ENCODE assay signal across 9 cellular contexts in genomic region chr16:56279132-56279531, GRCh38.
A peak's percentile ranks its signal among the peaks of the same experiment; 100 is the strongest.
DNase-seq lines count a peak whose midpoint lies in the region; ATAC-seq, FAIRE-seq and TF ChIP-seq lines count a peak whose summit lies in the region.
"Had no signal": no experiment of that assay in that cellular context is flagged by ENCODE, and none has a peak within 500 bp of the region (broad histone marks: within the 10 kb centered on the region; RNA-seq: fewer than 3 reads in every experiment).

No MANE protein-coding gene starts in this region.

- H3K27ac Mint-ChIP-seq in WTC11 (0 out of 2 replicates have a peak overlapping the region, but pooled peaks have one; percentile 26), endothelial cell (ENCODE audit: unreplicated experiment) (no peak overlapping the region)
- H3K27ac Mint-ChIP-seq: activated naive CD4-positive, alpha-beta T cell treated with anti-CD3 and anti-CD28 coated beads, Interleukin-2, amount 50 U/mL, for 24 hours had no signal

- H3K9me1 ChIP-seq in K562 (ENCODE audit: control insufficient read depth, insufficient read depth, low read length), result no peaks in the 10 kb centered on the region

- CTCF ChIA-PET in WTC11 (lab: Charles Lee), result interaction anchor here (0.7 to 1.6 kb wide), 3 partner anchors 9 to 88 kb away, joined by 3 to 6 read pairs (median 5); partner anchors contain the start of gene GNAO1
- CTCF ChIA-PET in K562 (lab: Yijun Ruan, JAX; ENCODE audit: low intra/inter-chr PET ratio), result no interaction called here
- CTCF ChIA-PET in GM10248 (lab: Yijun Ruan, JAX), result interaction anchor here (1.4 to 1.9 kb wide), 3 partner anchors 10 to 40 kb away, joined by 4 to 6 read pairs (median 6); no protein-coding TSS in a partner anchor

- TF ChIP-seq EP300 in K562 (IDR thresholded peaks at IDR 0.05; ENCODE audit: low read length), result no peak

- H3K27me3 Mint-ChIP-seq in WTC11 (ENCODE audit: low read depth) (no peaks in the 10 kb centered on the region), endothelial cell (ENCODE audit: unreplicated experiment) (peaks cover 2% of the 10 kb centered on the region)

- H2AFZ ChIP-seq in K562 (ENCODE audit: low read depth, low read length), result peak overlapping the region; percentile 54

- TF ChIP-seq RAD21 in K562 (CRISPR knock-in tag; conservative IDR thresholded peaks at IDR 0.05 in 1 of 2, IDR thresholded peaks at IDR 0.05 in 1 of 2), result no peak

- H3K9me3 Mint-ChIP-seq in WTC11 (peaks cover 11% of the 10 kb centered on the region), endothelial cell (ENCODE audit: unreplicated experiment) (no peaks in the 10 kb centered on the region)
- H3K9me3 Mint-ChIP-seq: activated naive CD4-positive, alpha-beta T cell treated with anti-CD3 and anti-CD28 coated beads, Interleukin-2, amount 50 U/mL, for 24 hours had no signal

- H3K4me3 Mint-ChIP-seq in WTC11, result no peak overlapping the region
- H3K4me3 Mint-ChIP-seq in endothelial cell (ENCODE audit: unreplicated experiment), result no peak overlapping the region
- H3K4me3 Mint-ChIP-seq: activated naive CD4-positive, alpha-beta T cell treated with anti-CD3 and anti-CD28 coated beads, Interleukin-2, amount 50 U/mL, for 24 hours had no signal

- no peaks in the 10 kb centered on the region for H4K20me1 ChIP-seq in K562 (replicated peaks; ENCODE audit: control insufficient read depth, insufficient read depth, low read length)

- H3K27me3 ChIP-seq in K562 (ENCODE audit: control insufficient read depth in 2 of 2, insufficient read depth in 2 of 2, low read length in 2 of 2), result no peaks in the 10 kb centered on the region

- DNase-seq in WTC11 (ENCODE audit: low spot score), result no peak
- DNase-seq in K562 (ENCODE audit: extremely low read depth in 1 of 4, low spot score in 3 of 4), result peak in 2 of 4 experiments; percentile 29 to 34
- DNase-seq in stimulated activated CD8-positive, alpha-beta memory T cell treated with anti-CD3 and anti-CD28 coated beads, Interleukin-12 subunit alpha, Interleukin-12 subunit beta, amount 100 ng/mL, for 24 hours (ENCODE audit: extremely low read depth), result peak; percentile 17
- no peak for DNase-seq in GM13977 (ENCODE audit: low spot score)
- no peak for DNase-seq in GM10248 (ENCODE audit: extremely low spot score)
- DNase-seq in endothelial cell (ENCODE audit: low spot score), result no peak

- in situ Hi-C loops in K562 (cut with MboI) (no loop called here), GM13977 (cut with MboI; ENCODE audit: low pct_unique_long_range_greater_than_20kb, low sequenced_read_pairs, unreplicated experiment) (no loop called here)

- no peak for TF ChIP-seq CTCF in WTC11 (IDR thresholded peaks at IDR 0.05)
- no peak for TF ChIP-seq CTCF in K562 (IDR thresholded peaks at IDR 0.05 in 2 of 3, conservative IDR thresholded peaks at IDR 0.05 in 1 of 3; ENCODE audit: insufficient read depth in 2 of 3, low read depth in 1 of 3, low read length in 3 of 3)
- TF ChIP-seq CTCF in GM13977 (IDR thresholded peaks at IDR 0.05; ENCODE audit: extremely low read depth, insufficient read depth, missing control alignments), result no peak
- TF ChIP-seq CTCF in GM10248 (IDR thresholded peaks at IDR 0.05; ENCODE audit: control extremely low read depth, extremely low read depth, low read depth, missing control alignments), result no peak
- no peak for TF ChIP-seq CTCF in endothelial cell (IDR thresholded peaks at IDR 0.05; ENCODE audit: unreplicated experiment)

- H3K36me3 Mint-ChIP-seq in WTC11, result peaks cover 21% of the 10 kb centered on the region
- H3K36me3 Mint-ChIP-seq in endothelial cell (ENCODE audit: low read depth, unreplicated experiment), result no peaks in the 10 kb centered on the region
- H3K36me3 Mint-ChIP-seq: activated naive CD4-positive, alpha-beta T cell treated with anti-CD3 and anti-CD28 coated beads, Interleukin-2, amount 50 U/mL, for 24 hours had no signal

- no peaks in the 10 kb centered on the region for H3K79me2 ChIP-seq in K562 (ENCODE audit: control insufficient read depth, insufficient read depth, low read length)

- H3K4me1 Mint-ChIP-seq in WTC11 (peaks cover 83% of the 10 kb centered on the region), endothelial cell (ENCODE audit: unreplicated experiment) (no peaks in the 10 kb centered on the region)

- H3K4me1 ChIP-seq in K562 (replicated peaks in 1 of 2; ENCODE audit: control insufficient read depth in 2 of 2, insufficient read depth in 2 of 2, low read length in 2 of 2), result peaks cover 15 to 34% of the 10 kb centered on the region in 2 experiments

- POLR2A ChIA-PET in WTC11 (lab: Charles Lee), result no interaction called here
- POLR2A ChIA-PET in K562 (lab: Yijun Ruan, JAX), result interaction anchor here (0.6 to 1.3 kb wide), 2 partner anchors 26 to 978 kb away, joined by 3 read pairs; no protein-coding TSS in a partner anchor
- POLR2A ChIA-PET in GM10248 (lab: Yijun Ruan, JAX), result no interaction called here

- H3K4me2 ChIP-seq in K562 (ENCODE audit: insufficient read depth, low read length), result peak overlapping the region; percentile 53

- WGBS in K562 (ENCODE audit: insufficient coverage, low coverage, missing lambda C conversion rate), result 18% methylated on average over 6 of the region's 8 CpGs

- peak overlapping the region; percentile 17 to 42; a peak in 2 of 4 replicates for H3K9ac ChIP-seq in K562 (ENCODE audit: insufficient read depth in 1 of 2, low read depth in 2 of 2, low read length in 2 of 2)

- ATAC-seq in GM21529 (IDR thresholded peaks at IDR 0.05; ENCODE audit: unreplicated experiment), result peak; percentile 67
- no peak for ATAC-seq in WTC11
- peak; percentile 65 for ATAC-seq in K562
- ATAC-seq in esophagus mucosa, result no peak

- no peaks in the 10 kb centered on the region for H3K9me3 ChIP-seq in K562 (replicated peaks; ENCODE audit: control insufficient read depth, insufficient read depth, low read depth, low read length)

- FAIRE-seq in K562 (lab: Jason Lieb, UNC), result no peak

- no TSS peak for BruUV-seq in K562 (replicated peaks; lab: Mats Ljungman, UMichigan)

- peak overlapping the region; percentile 1; the same call in 1 of the 3 replicates for H3K27ac ChIP-seq in K562 (ENCODE audit: extremely low read depth, low read depth, low read length)

- no peak overlapping the region for H3K4me3 ChIP-seq in K562

- no peak for TF ChIP-seq POLR2A in K562 (conservative IDR thresholded peaks at IDR 0.05)

- no peaks in the 10 kb centered on the region for H3K36me3 ChIP-seq in K562 (ENCODE audit: control insufficient read depth, insufficient read depth, low read length)

- intact Hi-C loops in K562 (cut with micrococcal nuclease), result no loop called here

TF ChIP-seq in WTC11, 78 proteins besides CTCF, POLR2A, EP300 and RAD21:
- no peak for TF ChIP-seq ZBTB21 (CRISPR knock-in tag; IDR thresholded peaks at IDR 0.05; ENCODE audit: borderline replicate concordance)
- TF ChIP-seq ETV6 (CRISPR knock-in tag; IDR thresholded peaks at IDR 0.05), result no peak
- no peak for TF ChIP-seq KAT7 (CRISPR knock-in tag; IDR thresholded peaks at IDR 0.05; ENCODE audit: borderline replicate concordance)
- TF ChIP-seq USF2 (CRISPR knock-in tag; IDR thresholded peaks at IDR 0.05), result no peak
- no peak for TF ChIP-seq FOXP1 (CRISPR knock-in tag; IDR thresholded peaks at IDR 0.05; ENCODE audit: borderline replicate concordance)
- TF ChIP-seq NFATC4 (CRISPR knock-in tag; IDR thresholded peaks at IDR 0.05), result no peak

TF ChIP-seq in K562, 482 proteins besides CTCF, POLR2A, EP300 and RAD21:
- TF ChIP-seq ASH1L (IDR thresholded peaks at IDR 0.05; ENCODE audit: borderline replicate concordance, low read depth, partially characterized antibody) (no peak), ZNF395 (CRISPR knock-in tag; IDR thresholded peaks at IDR 0.05) (no peak)

Comparison
In these comparisons a context has a peak if more than half of its experiments do, and no peak if none do; other contexts are left out.
1. ATAC-seq: peak in GM21529 (single experiment) and K562 (single experiment); none in WTC11 (single experiment) and esophagus mucosa (single experiment).